Comparison of ENCODE assay signal across 8 cellular contexts in the genomic region with DNA sequence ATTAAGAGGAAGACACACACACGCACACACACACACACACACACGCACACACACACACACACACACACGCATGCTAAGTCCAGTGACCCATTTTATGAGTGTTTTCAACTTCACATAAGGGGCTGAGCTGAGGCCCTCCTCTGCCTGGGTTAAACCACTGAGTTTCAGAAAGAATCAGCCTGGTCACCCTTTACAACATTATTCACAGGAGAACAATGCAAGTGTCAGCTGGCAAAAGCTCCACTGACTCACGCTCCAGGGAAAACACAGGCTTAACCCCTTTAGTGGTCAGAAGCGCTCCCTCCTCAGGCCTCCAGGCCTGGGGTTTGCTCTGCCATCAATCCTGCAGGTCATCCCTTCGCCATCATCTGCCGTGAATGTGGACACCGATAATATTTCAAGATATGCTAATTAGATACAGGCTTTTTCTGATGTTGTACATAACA. TPM values are rescaled to one million over a fixed set of nuclear protein-coding genes. Genes with fewer than 3 reads are reported as not detected.
A peak's percentile ranks its signal among the peaks of the same experiment; 100 is the strongest.
DNase-seq lines count a peak whose midpoint lies in the region; TF ChIP-seq lines count a peak whose summit lies in the region.

No MANE protein-coding gene starts in this region.

- peak overlapping the region; percentile 49 for H3K27ac ChIP-seq in RWPE1

- no peaks in the 10 kb centered on the region for H3K9me3 ChIP-seq in BE2C

- DNase-seq in AG09319 (ENCODE audit: extremely low read depth, low read depth) (peak; percentile 94), RWPE1 (ENCODE audit: low spot score) (peak; percentile 69), fibroblast of the conjunctiva (ENCODE audit: low read depth) (peak; percentile 88), occipital lobe (lab: John Stamatoyannopoulos, UW) (peak; percentile 54), HuH-7.5 (ENCODE audit: low spot score) (no peak), BE2C (no peak), activated gamma-delta T cell (lab: John Stamatoyannopoulos, UW) (no peak), NCI-H446 treated with DMSO at 0.1 percent for 48 hours (lab: John Stamatoyannopoulos, UW) (no peak)

- no peaks in the 10 kb centered on the region for H3K36me3 ChIP-seq in BE2C

- no peaks in the 10 kb centered on the region; the same call in 1 of the 2 replicates for H3K4me1 ChIP-seq in BE2C

- no peak overlapping the region for H3K4me3 ChIP-seq in BE2C (ENCODE audit: low read depth, low read length)

- no peaks in the 10 kb centered on the region; the same call in 1 of the 2 replicates for H3K27me3 ChIP-seq in BE2C

- CTCF ChIA-PET in RWPE1 (lab: Yijun Ruan, JAX): interaction anchor here (0.6 kb wide), 1 partner anchor 557 kb away, joined by 3 read pairs; no protein-coding TSS in a partner anchor

- TF ChIP-seq CTCF in AG09319 (IDR thresholded peaks at IDR 0.05; ENCODE audit: low read depth, low read length) (peak; percentile 22), RWPE1 (conservative IDR thresholded peaks at IDR 0.05; ENCODE audit: low read depth) (no peak), BE2C (IDR thresholded peaks at IDR 0.05; ENCODE audit: low read depth, low read length) (no peak)

- POLR2A ChIA-PET in RWPE1 (lab: Yijun Ruan, JAX; ENCODE audit: low non-redundant PET): no interaction called here

RNA-seq across cellular contexts. Expression of gene ACOX3, which starts 46.9 kb away (rescaled TPM):
- total RNA-seq in occipital lobe: 34.9 TPM
- polyA plus RNA-seq in BE2C (2012; ENCODE audit: insufficient read depth, insufficient read length, low read depth): 3.6 TPM

RNA-seq across cellular contexts. Expression of gene TRMT44, which starts 47.0 kb away (rescaled TPM):
- 18.9 TPM for total RNA-seq in occipital lobe
- 14.8 TPM for polyA plus RNA-seq in BE2C (2012; ENCODE audit: insufficient read depth, insufficient read length, low read depth)

Comparison
In these comparisons a context has a peak if more than half of its experiments do, and no peak if none do; other contexts are left out.
1. DNase-seq: peak in AG09319 (single experiment), RWPE1 (single experiment), fibroblast of the conjunctiva (single experiment) and occipital lobe (single experiment); none in HuH-7.5 (single experiment), BE2C (single experiment), activated gamma-delta T cell (single experiment) and NCI-H446 treated with DMSO at 0.1 percent for 48 hours (single experiment).